12 cellular contexts compared by ENCODE assay signal in genomic region chr7:139853576-139854511, GRCh38. TPM values are rescaled to one million over a fixed set of nuclear protein-coding genes. Genes with fewer than 3 reads are reported as not detected.
DNase-seq lines count a peak whose midpoint lies in the region; ATAC-seq, FAIRE-seq and TF ChIP-seq lines count a peak whose summit lies in the region.
"Had no signal": no experiment of that assay in that cellular context is flagged by ENCODE, and none has a peak within 500 bp of the region (broad histone marks: within the 10 kb centered on the region; RNA-seq: fewer than 3 reads in every experiment).

No MANE protein-coding gene starts in this region.

- H4K5ac ChIP-seq in mesendoderm (ENCODE audit: low read length), result no peak overlapping the region

- no peaks in the 10 kb centered on the region for H3K79me1 ChIP-seq in mesendoderm (ENCODE audit: low read length)

- H3K9me3 ChIP-seq in left ventricle myocardium inferior (replicated peaks) (no peaks in the 10 kb centered on the region), K562 (replicated peaks; ENCODE audit: control insufficient read depth, insufficient read depth, low read depth, low read length) (no peaks in the 10 kb centered on the region)
- H3K9me3 ChIP-seq: Peyer's patch had no signal

- H3K4me1 ChIP-seq in left ventricle myocardium inferior (no peaks in the 10 kb centered on the region), K562 (replicated peaks in 1 of 2; ENCODE audit: control insufficient read depth in 2 of 2, insufficient read depth in 2 of 2, low read length in 2 of 2) (peaks cover 13 to 43% of the 10 kb centered on the region in 2 experiments; a peak in 4 of 5 replicates), mesendoderm (ENCODE audit: control insufficient read depth, low read depth, low read length) (peaks cover 6% of the 10 kb centered on the region)

- no peak overlapping the region for H3K4me2 ChIP-seq in K562 (ENCODE audit: insufficient read depth, low read length)
- H3K4me2 ChIP-seq in mesendoderm (ENCODE audit: low read length), result no peak overlapping the region

- CTCF ChIA-PET in K562 (lab: Yijun Ruan, JAX; ENCODE audit: low intra/inter-chr PET ratio), result no interaction called here

- intact Hi-C loops in cardiac septum (cut with DNase I) (no loop called here), left ventricle myocardium inferior (cut with micrococcal nuclease) (no loop called here), K562 (cut with micrococcal nuclease) (loop anchor here (1.0 kb wide), 1 partner anchor 62 kb away; no protein-coding TSS in a partner anchor)

- peak; percentile 22 for ATAC-seq in K562
- ATAC-seq in HG03139 (IDR thresholded peaks at IDR 0.05; ENCODE audit: unreplicated experiment), result no peak
- no peak for ATAC-seq in GM19455 (IDR thresholded peaks at IDR 0.05; ENCODE audit: unreplicated experiment)
- ATAC-seq in GM19035 (IDR thresholded peaks at IDR 0.05; ENCODE audit: unreplicated experiment), result no peak

- no TSS peak for BruUV-seq in K562 (replicated peaks; lab: Mats Ljungman, UMichigan)

- H3K79me2 ChIP-seq in K562 (ENCODE audit: control insufficient read depth, insufficient read depth, low read length) (no peaks in the 10 kb centered on the region), mesendoderm (ENCODE audit: control insufficient read depth, insufficient read depth, low read length) (no peaks in the 10 kb centered on the region)

- H3K27ac ChIP-seq in left ventricle myocardium inferior (replicated peaks) (no peak overlapping the region), K562 (ENCODE audit: extremely low read depth, low read depth, low read length) (no peak overlapping the region), mesendoderm (ENCODE audit: low read depth, low read length) (peak overlapping the region; percentile 55)

- in situ Hi-C loops in K562 (cut with MboI), result no loop called here

- no peak overlapping the region for H2BK15ac ChIP-seq in mesendoderm (replicated peaks; ENCODE audit: low read depth)

- H3K4ac ChIP-seq in mesendoderm (ENCODE audit: low read depth, low read length), result no peak overlapping the region

- H2BK5ac ChIP-seq in mesendoderm (ENCODE audit: low read length), result peak overlapping the region; percentile 43

- TF ChIP-seq CTCF in left ventricle myocardium inferior (IDR thresholded peaks at IDR 0.05; ENCODE audit: borderline replicate concordance) (no peak), K562 (IDR thresholded peaks at IDR 0.05 in 2 of 3, conservative IDR thresholded peaks at IDR 0.05 in 1 of 3; ENCODE audit: insufficient read depth in 2 of 3, low read depth in 1 of 3, low read length in 3 of 3) (no peak)

- H2AFZ ChIP-seq in K562 (ENCODE audit: low read depth, low read length), result no peak overlapping the region

- peak; percentile 83 for DNase-seq in cardiac septum (ENCODE audit: low spot score)
- no peak for DNase-seq in left ventricle myocardium inferior
- DNase-seq in K562 (ENCODE audit: extremely low read depth in 1 of 4, low spot score in 3 of 4), result peak in 2 of 4 experiments; percentile 49 to 53
- DNase-seq in mesendoderm, result no peak
- DNase-seq in urothelium cell line (ENCODE audit: low spot score), result no peak
- DNase-seq: activated naive CD4-positive, alpha-beta T cell treated with anti-CD3 and anti-CD28 coated beads, Interleukin-2, amount 50 U/mL, for 16 hours; CD8-positive, alpha-beta T cell; Peyer's patch; stimulated activated CD4-positive, alpha-beta T cell treated with anti-CD3 and anti-CD28 coated beads, Interleukin-4, amount 100 ng/mL, for 4 hours had no signal

- H3K9me1 ChIP-seq in K562 (ENCODE audit: control insufficient read depth, insufficient read depth, low read length), result no peaks in the 10 kb centered on the region

- H3K27me3 ChIP-seq in left ventricle myocardium inferior (ENCODE audit: low read depth) (no peaks in the 10 kb centered on the region), K562 (ENCODE audit: control insufficient read depth in 2 of 2, insufficient read depth in 2 of 2, low read length in 2 of 2) (no peaks in the 10 kb centered on the region; a peak in 1 of 5 replicates), mesendoderm (ENCODE audit: insufficient read depth, low read length, poor library complexity) (no peaks in the 10 kb centered on the region)
- H3K27me3 ChIP-seq: Peyer's patch had no signal

- H3K18ac ChIP-seq in mesendoderm (ENCODE audit: low read length), result no peak overlapping the region

- peak overlapping the region; percentile 54 for H3K23ac ChIP-seq in mesendoderm (ENCODE audit: low read length)

- H4K20me1 ChIP-seq in K562 (replicated peaks; ENCODE audit: control insufficient read depth, insufficient read depth, low read length), result no peaks in the 10 kb centered on the region

- peak; percentile 25; the same call in 1 of the 2 replicates for TF ChIP-seq EP300 in K562 (IDR thresholded peaks at IDR 0.05; ENCODE audit: low read length)

- no peaks in the 10 kb centered on the region for H3K36me3 ChIP-seq in left ventricle myocardium inferior
- H3K36me3 ChIP-seq in K562 (ENCODE audit: control insufficient read depth, insufficient read depth, low read length), result no peaks in the 10 kb centered on the region
- H3K36me3 ChIP-seq in mesendoderm (ENCODE audit: control insufficient read depth, insufficient read depth, low read length), result no peaks in the 10 kb centered on the region
- H3K36me3 ChIP-seq: Peyer's patch had no signal

- no peak overlapping the region for H4K8ac ChIP-seq in mesendoderm (ENCODE audit: low read depth, low read length)

- peak overlapping the region; percentile 81 for H2AK5ac ChIP-seq in mesendoderm (ENCODE audit: low read length)

- no peak for TF ChIP-seq RAD21 in K562 (CRISPR knock-in tag; conservative IDR thresholded peaks at IDR 0.05 in 1 of 2, IDR thresholded peaks at IDR 0.05 in 1 of 2)

- H3K4me3 ChIP-seq in left ventricle myocardium inferior (no peak overlapping the region), K562 (no peak overlapping the region), mesendoderm (ENCODE audit: low read length) (no peak overlapping the region)
- H3K4me3 ChIP-seq: Peyer's patch had no signal

- WGBS in K562 (ENCODE audit: insufficient coverage, low coverage, missing lambda C conversion rate), result 24% methylated on average over 9 of the region's 9 CpGs
- WGBS in mesendoderm (ENCODE audit: extremely low coverage, insufficient coverage, low lambda C conversion rate), result no CpG with 5 or more reads among the region's 9 CpGs

- peak overlapping the region; percentile 58 for H3K56ac ChIP-seq in mesendoderm (ENCODE audit: low read length)

- H3K9ac ChIP-seq in K562 (ENCODE audit: insufficient read depth in 1 of 2, low read depth in 2 of 2, low read length in 2 of 2) (no peak overlapping the region), mesendoderm (ENCODE audit: low read length) (no peak overlapping the region)

- POLR2A ChIA-PET in K562 (lab: Yijun Ruan, JAX), result interaction anchor here (1.4 kb wide), 1 partner anchor 42 kb away, joined by 5 read pairs; no protein-coding TSS in a partner anchor

- TF ChIP-seq POLR2A in K562 (conservative IDR thresholded peaks at IDR 0.05), result no peak

- no peak for FAIRE-seq in K562 (lab: Jason Lieb, UNC)
- FAIRE-seq in urothelium cell line (lab: Jason Lieb, UNC), result no peak

- H2BK120ac ChIP-seq in mesendoderm (ENCODE audit: low read depth, low read length), result no peak overlapping the region

TF ChIP-seq in K562, 482 proteins besides CTCF, POLR2A, EP300 and RAD21 (continues in another document):
- TF ChIP-seq RUNX1 (IDR thresholded peaks at IDR 0.05; ENCODE audit: low read depth) (no peak), GTF2F1 (IDR thresholded peaks at IDR 0.05; ENCODE audit: low read depth, low read length) (no peak), PHB (CRISPR knock-in tag; IDR thresholded peaks at IDR 0.05) (no peak), HMG20B (CRISPR knock-in tag; IDR thresholded peaks at IDR 0.05) (no peak), DEAF1 (CRISPR knock-in tag; IDR thresholded peaks at IDR 0.05) (no peak; the same call in 1 of the 2 replicates)

RNA-seq across cellular contexts. Expression of gene TBXAS1, which starts 24.8 kb away (rescaled TPM):
- total RNA-seq in cardiac septum, result 4.3 TPM
- 3.9 TPM for total RNA-seq in left ventricle myocardium inferior
- 6.1 and 7.4 TPM in 2 replicates for total RNA-seq in K562 (2011; cell fraction: chromatin; rRNA removed; ENCODE audit: low replicate concordance)
- total RNA-seq in K562 (2011; cell fraction: nucleolus; rRNA removed), result 3.2 and 6.0 TPM in 2 replicates
- 4.2 and 10.6 TPM in 2 replicates for total RNA-seq in K562 (2011; cell fraction: nucleoplasm; rRNA removed)
- total RNA-seq in K562 (2014; rRNA removed), result 1.5 and 1.7 TPM in 2 replicates
- 1.3 and 2.5 TPM in 2 replicates for total RNA-seq in K562 (2014; rRNA removed; fragmentation: Illumina TruSeq; extraction: Trizol)
- 2.6 and 2.9 TPM in 2 replicates for total RNA-seq in K562 (2015; rRNA removed; fragmentation: Illumina TruSeq; extraction: Trizol)
- total RNA-seq in K562 (2021), result 1.9 and 2.7 TPM in 2 replicates
- polyA plus RNA-seq in K562 (2011; rRNA removed), result 6.8 and 8.3 TPM in 2 replicates
- 3.7 and 8.3 TPM in 2 replicates for polyA plus RNA-seq in K562 (2011; cell fraction: cytosol; rRNA removed)
- 10.0 and 17.3 TPM in 2 replicates for polyA plus RNA-seq in K562 (2011; cell fraction: nucleus; rRNA removed)
- polyA plus RNA-seq in K562 (2012), result 2.7 and 4.5 TPM in 2 replicates
- 2.0 and 2.2 TPM in 2 replicates for polyA plus RNA-seq in K562 (2014; fragmentation: Illumina TruSeq; extraction: Trizol)
- polyA plus RNA-seq in K562 (2014; fragmentation: Nextera tagmentation; extraction: Ambion mirVana), result 1 to 10 TPM; 1.1 to 1.2 TPM
- polyA plus RNA-seq in K562 (2014; rRNA removed), result 2.4 and 3.7 TPM in 2 replicates
- 3.8 and 6.3 TPM in 2 replicates for polyA minus RNA-seq in K562 (2011; rRNA and poly(A)+ RNA removed)
- polyA minus RNA-seq in K562 (2011; cell fraction: cytosol; rRNA and poly(A)+ RNA removed), result 1.6 and 3.1 TPM in 2 replicates
- polyA minus RNA-seq in K562 (2011; cell fraction: nucleus; rRNA and poly(A)+ RNA removed), result 4.4 and 4.6 TPM in 2 replicates
- 2.1 TPM for polyA plus RNA-seq in mesendoderm (2013, experiment 1 of 2)
- polyA plus RNA-seq in mesendoderm (2013, experiment 2 of 2), result 1.7 TPM
